In the genomic region with DNA sequence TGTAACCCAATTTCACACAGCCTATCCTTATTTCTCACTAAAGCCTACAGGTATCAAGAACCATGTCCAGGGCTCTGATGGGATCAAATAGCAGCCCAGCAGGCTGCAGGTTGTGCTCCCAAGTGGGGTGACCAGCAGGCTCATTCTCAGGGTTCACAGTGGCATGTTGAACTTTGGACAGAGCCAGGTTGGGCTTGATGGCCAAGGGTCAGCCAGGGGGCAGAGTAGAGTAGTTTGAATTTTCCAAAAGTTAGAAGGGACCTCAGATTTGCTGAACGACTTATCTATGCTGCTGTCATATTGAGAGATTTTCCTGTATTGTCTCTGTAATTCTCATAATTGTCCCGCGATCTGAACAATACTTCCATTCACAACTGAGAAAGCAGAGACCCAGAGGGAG, we compare ENCODE assay signal across 18 cellular contexts.
DNase-seq lines count a peak whose midpoint lies in the region; ATAC-seq and TF ChIP-seq lines count a peak whose summit lies in the region.
"Had no signal": no experiment of that assay in that cellular context is flagged by ENCODE, and none has a peak within 500 bp of the region (broad histone marks: within the 10 kb centered on the region; RNA-seq: fewer than 3 reads in every experiment).

No MANE protein-coding gene starts in this region.

- 0 out of 2 replicates have a peak overlapping the region, but pooled peaks have one; percentile 28 for H2AFZ ChIP-seq in GM23338
- H2AFZ ChIP-seq in neural progenitor cell (replicated peaks) = no peak overlapping the region

- H3K27me3 Mint-ChIP-seq in GM23338 (ENCODE audit: insufficient read depth, low read depth, poor library complexity) (peaks cover 4% of the 10 kb centered on the region), WTC11 (ENCODE audit: low read depth) (no peaks in the 10 kb centered on the region; the same call in 1 of the 2 replicates), neural progenitor cell (ENCODE audit: insufficient read depth, low read depth) (no peaks in the 10 kb centered on the region)
- H3K27me3 Mint-ChIP-seq in activated naive CD8-positive, alpha-beta T cell treated with anti-CD3 and anti-CD28 coated beads, Interleukin-2, amount 50 U/mL, for 24 hours = no peaks in the 10 kb centered on the region

- CTCF ChIA-PET in WTC11 (lab: Charles Lee) = no interaction called here

- no peak overlapping the region for H3K9ac ChIP-seq in neural progenitor cell
- H3K9ac ChIP-seq: BLaER1 had no signal

- H3K4me3 Mint-ChIP-seq in GM23338 (no peak overlapping the region), WTC11 (no peak overlapping the region), neural progenitor cell (no peak overlapping the region)
- H3K4me3 Mint-ChIP-seq in activated naive CD8-positive, alpha-beta T cell treated with anti-CD3 and anti-CD28 coated beads, Interleukin-2, amount 50 U/mL, for 24 hours = no peak overlapping the region
- H3K4me3 Mint-ChIP-seq: CD14-positive monocyte; CD4-positive, alpha-beta memory T cell; HFFc6 had no signal

- H3K27ac Mint-ChIP-seq in GM23338 (no peak overlapping the region), WTC11 (no peak overlapping the region), neural progenitor cell (no peak overlapping the region)
- no peak overlapping the region for H3K27ac Mint-ChIP-seq in activated naive CD8-positive, alpha-beta T cell treated with anti-CD3 and anti-CD28 coated beads, Interleukin-2, amount 50 U/mL, for 24 hours
- H3K27ac Mint-ChIP-seq: CD14-positive monocyte; CD4-positive, alpha-beta memory T cell; HFFc6 had no signal

- intact Hi-C loops in ascending aorta (cut with DNase I) = no loop called here

- H3K36me3 Mint-ChIP-seq in GM23338 (ENCODE audit: low read depth) = no peaks in the 10 kb centered on the region
- no peaks in the 10 kb centered on the region for H3K36me3 Mint-ChIP-seq in WTC11
- H3K36me3 Mint-ChIP-seq in neural progenitor cell = no peaks in the 10 kb centered on the region
- H3K36me3 Mint-ChIP-seq in activated naive CD8-positive, alpha-beta T cell treated with anti-CD3 and anti-CD28 coated beads, Interleukin-2, amount 50 U/mL, for 24 hours (ENCODE audit: low read depth) = no peaks in the 10 kb centered on the region
- H3K36me3 Mint-ChIP-seq: CD14-positive monocyte; CD4-positive, alpha-beta memory T cell had no signal

- H3K79me2 ChIP-seq in GM23338 (replicated peaks; ENCODE audit: insufficient read depth) (no peaks in the 10 kb centered on the region), neural progenitor cell (ENCODE audit: low read depth) (no peaks in the 10 kb centered on the region)

- H4K20me1 ChIP-seq in GM23338 (replicated peaks; ENCODE audit: insufficient read depth) (no peaks in the 10 kb centered on the region), neural progenitor cell (ENCODE audit: low read depth) (no peaks in the 10 kb centered on the region)
- H4K20me1 ChIP-seq: BLaER1 had no signal

- TF ChIP-seq CTCF in GM23338 (conservative IDR thresholded peaks at IDR 0.05; ENCODE audit: low read depth in 2 of 2) (peak; percentile 49 to 53), WTC11 (IDR thresholded peaks at IDR 0.05) (no peak), neural progenitor cell (IDR thresholded peaks at IDR 0.05) (peak; percentile 33), ascending aorta (IDR thresholded peaks at IDR 0.05) (no peak)

- 0 out of 2 replicates have a peak, but pooled peaks cover 9% of the 10 kb centered on the region for H3K9me2 ChIP-seq in GM23338 (ENCODE audit: insufficient read depth)

- ATAC-seq in GM23338 (peak; percentile 49; the same call in 2 of the 3 replicates), WTC11 (peak; percentile 74)
- no peak for ATAC-seq in activated naive CD8-positive, alpha-beta T cell treated with anti-CD3 and anti-CD28 coated beads, Interleukin-2, amount 50 U/mL, for 24 hours
- ATAC-seq: GM12878, HCT116 had no signal

- H3K27me3 ChIP-seq in GM23338 (ENCODE audit: insufficient read depth) (no peaks in the 10 kb centered on the region), neural progenitor cell (no peaks in the 10 kb centered on the region), ascending aorta (no peaks in the 10 kb centered on the region)
- H3K27me3 ChIP-seq: BLaER1 had no signal

- H3F3A ChIP-seq in GM23338 (replicated peaks; ENCODE audit: low read depth) = no peaks in the 10 kb centered on the region
- no peaks in the 10 kb centered on the region for H3F3A ChIP-seq in neural progenitor cell (ENCODE audit: low read depth)

- no peaks in the 10 kb centered on the region for H3K9me3 Mint-ChIP-seq in GM23338
- H3K9me3 Mint-ChIP-seq in WTC11 = no peaks in the 10 kb centered on the region
- no peaks in the 10 kb centered on the region for H3K9me3 Mint-ChIP-seq in neural progenitor cell
- no peaks in the 10 kb centered on the region for H3K9me3 Mint-ChIP-seq in activated naive CD8-positive, alpha-beta T cell treated with anti-CD3 and anti-CD28 coated beads, Interleukin-2, amount 50 U/mL, for 24 hours
- H3K9me3 Mint-ChIP-seq: HFFc6 had no signal

- no peaks in the 10 kb centered on the region for H3K4me1 ChIP-seq in GM23338 (ENCODE audit: insufficient read depth)
- H3K4me1 ChIP-seq in neural progenitor cell = no peaks in the 10 kb centered on the region
- H3K4me1 ChIP-seq in ascending aorta = no peaks in the 10 kb centered on the region
- H3K4me1 ChIP-seq: BLaER1 had no signal

- no peak overlapping the region for H3K4me2 ChIP-seq in GM23338
- no peak overlapping the region for H3K4me2 ChIP-seq in neural progenitor cell
- H3K4me2 ChIP-seq: BLaER1 had no signal

- no peaks in the 10 kb centered on the region for H3K4me1 Mint-ChIP-seq in GM23338
- peaks cover 5% of the 10 kb centered on the region; the same call in 1 of the 2 replicates for H3K4me1 Mint-ChIP-seq in WTC11
- no peaks in the 10 kb centered on the region for H3K4me1 Mint-ChIP-seq in neural progenitor cell
- H3K4me1 Mint-ChIP-seq in activated naive CD8-positive, alpha-beta T cell treated with anti-CD3 and anti-CD28 coated beads, Interleukin-2, amount 50 U/mL, for 24 hours = no peaks in the 10 kb centered on the region
- H3K4me1 Mint-ChIP-seq: CD14-positive monocyte; CD4-positive, alpha-beta memory T cell had no signal

- peak; percentile 35 for DNase-seq in GM23338 (ENCODE audit: low spot score)
- peak; percentile 24 for DNase-seq in WTC11 (ENCODE audit: low spot score)
- peak; percentile 18 for DNase-seq in iPS-NIHi11 (ENCODE audit: low spot score)
- no peak for DNase-seq in neural progenitor cell (ENCODE audit: low spot score)
- no peak for DNase-seq in NCI-H69 (lab: John Stamatoyannopoulos, UW)
- DNase-seq in ascending aorta (ENCODE audit: low spot score in 2 of 2) = no peak
- no peak for DNase-seq in activated naive CD8-positive, alpha-beta T cell treated with anti-CD3 and anti-CD28 coated beads, Interleukin-2, amount 50 U/mL, for 24 hours
- DNase-seq: 8988T; CD4-positive, alpha-beta memory T cell; DMS153; DMS79; GDM1; HFFc6; IMR-90 had no signal

- POLR2A ChIA-PET in WTC11 (lab: Charles Lee) = no interaction called here

- H3K9me3 ChIP-seq in neural progenitor cell (ENCODE audit: low read depth) (no peaks in the 10 kb centered on the region), ascending aorta (no peaks in the 10 kb centered on the region)
- H3K9me3 ChIP-seq: BLaER1 had no signal

- no peak overlapping the region for H3K4me3 ChIP-seq in GM23338
- no peak overlapping the region for H3K4me3 ChIP-seq in neural progenitor cell
- H3K4me3 ChIP-seq in ascending aorta = no peak overlapping the region
- H3K4me3 ChIP-seq: BLaER1, GM12878 had no signal

- H3K36me3 ChIP-seq in GM23338 (ENCODE audit: insufficient read depth) = no peaks in the 10 kb centered on the region
- no peaks in the 10 kb centered on the region for H3K36me3 ChIP-seq in neural progenitor cell
- H3K36me3 ChIP-seq in ascending aorta = no peaks in the 10 kb centered on the region
- H3K36me3 ChIP-seq: BLaER1 had no signal

- no peak overlapping the region for H3K27ac ChIP-seq in GM23338 (ENCODE audit: low read depth)
- no peak overlapping the region for H3K27ac ChIP-seq in neural progenitor cell
- no peak overlapping the region for H3K27ac ChIP-seq in ascending aorta
- H3K27ac ChIP-seq: BLaER1 had no signal

TF ChIP-seq in GM23338, 12 proteins besides CTCF, POLR2A, EP300 and RAD21 (continues in another document):
- TF ChIP-seq ZNF114 (CRISPR knock-in tag; IDR thresholded peaks at IDR 0.05) = no peak

TF ChIP-seq in WTC11, 78 proteins besides CTCF, POLR2A, EP300 and RAD21 (continues in another document):
- TF ChIP-seq, protein P1, sequence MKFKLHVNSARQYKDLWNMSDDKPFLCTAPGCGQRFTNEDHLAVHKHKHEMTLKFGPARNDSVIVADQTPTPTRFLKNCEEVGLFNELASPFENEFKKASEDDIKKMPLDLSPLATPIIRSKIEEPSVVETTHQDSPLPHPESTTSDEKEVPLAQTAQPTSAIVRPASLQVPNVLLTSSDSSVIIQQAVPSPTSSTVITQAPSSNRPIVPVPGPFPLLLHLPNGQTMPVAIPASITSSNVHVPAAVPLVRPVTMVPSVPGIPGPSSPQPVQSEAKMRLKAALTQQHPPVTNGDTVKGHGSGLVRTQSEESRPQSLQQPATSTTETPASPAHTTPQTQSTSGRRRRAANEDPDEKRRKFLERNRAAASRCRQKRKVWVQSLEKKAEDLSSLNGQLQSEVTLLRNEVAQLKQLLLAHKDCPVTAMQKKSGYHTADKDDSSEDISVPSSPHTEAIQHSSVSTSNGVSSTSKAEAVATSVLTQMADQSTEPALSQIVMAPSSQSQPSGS (CRISPR knock-in tag; IDR thresholded peaks at IDR 0.05; ENCODE audit: borderline replicate concordance, low read depth) = no peak
- TF ChIP-seq FOXJ3 (CRISPR knock-in tag; IDR thresholded peaks at IDR 0.05; ENCODE audit: borderline replicate concordance) = no peak
- TF ChIP-seq, protein P2, sequence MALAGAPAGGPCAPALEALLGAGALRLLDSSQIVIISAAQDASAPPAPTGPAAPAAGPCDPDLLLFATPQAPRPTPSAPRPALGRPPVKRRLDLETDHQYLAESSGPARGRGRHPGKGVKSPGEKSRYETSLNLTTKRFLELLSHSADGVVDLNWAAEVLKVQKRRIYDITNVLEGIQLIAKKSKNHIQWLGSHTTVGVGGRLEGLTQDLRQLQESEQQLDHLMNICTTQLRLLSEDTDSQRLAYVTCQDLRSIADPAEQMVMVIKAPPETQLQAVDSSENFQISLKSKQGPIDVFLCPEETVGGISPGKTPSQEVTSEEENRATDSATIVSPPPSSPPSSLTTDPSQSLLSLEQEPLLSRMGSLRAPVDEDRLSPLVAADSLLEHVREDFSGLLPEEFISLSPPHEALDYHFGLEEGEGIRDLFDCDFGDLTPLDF (CRISPR knock-in tag; IDR thresholded peaks at IDR 0.05) = no peak

Comparison
In these comparisons a context has a peak if more than half of its experiments do, and no peak if none do; other contexts are left out.
1. DNase-seq: peak in GM23338 (single experiment), WTC11 (single experiment) and iPS-NIHi11 (single experiment); none in neural progenitor cell (single experiment), NCI-H69 (single experiment), ascending aorta (0 of 2) and activated naive CD8-positive, alpha-beta T cell treated with anti-CD3 and anti-CD28 coated beads, Interleukin-2, amount 50 U/mL, for 24 hours (single experiment).
2. CTCF ChIP-seq: peak in GM23338 (2 of 2) and neural progenitor cell (single experiment); none in WTC11 (single experiment) and ascending aorta (0 of 3).